8 cellular contexts compared by ENCODE assay signal in the genomic region with DNA sequence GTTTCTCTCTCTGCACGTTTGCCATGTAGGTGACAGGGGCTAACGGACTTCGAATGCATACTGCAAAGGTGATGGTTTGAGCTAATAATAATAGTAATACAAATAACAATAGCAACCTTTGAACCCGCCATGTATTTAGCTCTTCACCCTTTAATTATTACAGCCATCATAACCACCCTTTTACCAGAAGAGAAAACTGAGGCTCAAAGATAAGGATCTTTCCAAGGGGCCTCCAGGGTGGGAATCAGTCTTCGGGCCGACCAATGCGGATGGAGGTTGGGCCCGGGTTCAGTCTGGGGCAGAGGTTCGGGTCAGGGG.
DNase-seq lines count a peak whose midpoint lies in the region; ATAC-seq lines count a peak whose summit lies in the region.

No MANE protein-coding gene starts in this region.

- H3K4me1 ChIP-seq in ACC112 (ENCODE audit: control insufficient read depth, insufficient read depth, low read length, unreplicated experiment): peaks cover 22% of the 10 kb centered on the region
- peaks cover 23% of the 10 kb centered on the region for H3K4me1 ChIP-seq in HUES6 (ENCODE audit: control insufficient read depth, insufficient read depth, low read length)
- peaks cover 7 to 19% of the 10 kb centered on the region in 2 donors for H3K4me1 ChIP-seq in muscle layer of duodenum (ENCODE audit: control insufficient read depth in 1 of 2, insufficient read depth in 2 of 2, low read length in 2 of 2)

- H3K4me3 Mint-ChIP-seq in central memory CD8-positive, alpha-beta T cell: peak overlapping the region; percentile 94

- H3K36me3 Mint-ChIP-seq in central memory CD8-positive, alpha-beta T cell (ENCODE audit: insufficient read depth): peaks cover 11% of the 10 kb centered on the region

- H3K27me3 ChIP-seq in ACC112 (ENCODE audit: insufficient read depth, low read length) (no peaks in the 10 kb centered on the region), HUES6 (ENCODE audit: control insufficient read depth, insufficient read depth, low read length) (no peaks in the 10 kb centered on the region), muscle layer of duodenum (ENCODE audit: low read depth, low read length) (no peaks in the 10 kb centered on the region)

- peak overlapping the region; percentile 57 for H2AFZ ChIP-seq in ACC112 (ENCODE audit: low read length, unreplicated experiment)

- H3K27ac Mint-ChIP-seq in central memory CD8-positive, alpha-beta T cell (ENCODE audit: low read depth): peak overlapping the region; percentile 94

- H3K4me3 ChIP-seq in ACC112 (ENCODE audit: low read depth, low read length) (peak overlapping the region; percentile 89), HUES6 (ENCODE audit: low read depth, low read length) (peak overlapping the region; percentile 90), muscle layer of duodenum (ENCODE audit: low read depth in 1 of 2, low read length in 2 of 2) (peak overlapping the region; percentile 87 to 98)

- DNase-seq in central memory CD8-positive, alpha-beta T cell (ENCODE audit: low spot score in 2 of 2): no peak
- DNase-seq in OCI-M1 (lab: John Stamatoyannopoulos, UW): no peak
- DNase-seq in iPS-NIHi7 (ENCODE audit: extremely low spot score): no peak
- no peak for DNase-seq in NCI-H774 (lab: John Stamatoyannopoulos, UW)

- H3K36me3 ChIP-seq in ACC112 (ENCODE audit: insufficient read depth, low read length): 0 out of 2 replicates have a peak, but pooled peaks cover under 1% of the 10 kb centered on the region
- H3K36me3 ChIP-seq in HUES6 (ENCODE audit: control insufficient read depth, insufficient read depth, low read length): peaks cover 20% of the 10 kb centered on the region
- H3K36me3 ChIP-seq in muscle layer of duodenum (ENCODE audit: control insufficient read depth in 1 of 2, insufficient read depth in 2 of 2, low read length in 2 of 2): peaks cover 3 to 10% of the 10 kb centered on the region in 2 donors

- no peaks in the 10 kb centered on the region for H3K9me3 Mint-ChIP-seq in central memory CD8-positive, alpha-beta T cell

- H3K9ac ChIP-seq in HUES6 (ENCODE audit: low read length): peak overlapping the region; percentile 94

- no peaks in the 10 kb centered on the region for H3K27me3 Mint-ChIP-seq in central memory CD8-positive, alpha-beta T cell

- peaks cover 33% of the 10 kb centered on the region for H3K4me1 Mint-ChIP-seq in central memory CD8-positive, alpha-beta T cell

- H3K27ac ChIP-seq in ACC112 (ENCODE audit: low read depth, low read length) (no peak overlapping the region), HUES6 (ENCODE audit: low read depth, low read length) (peak overlapping the region; percentile 72; the same call in 1 of the 2 replicates), muscle layer of duodenum (ENCODE audit: low read length) (peak overlapping the region; percentile 60)

- H3K79me2 ChIP-seq in ACC112 (ENCODE audit: control insufficient read depth, insufficient read depth, low read length, unreplicated experiment): peaks cover 21% of the 10 kb centered on the region

- ATAC-seq in central memory CD8-positive, alpha-beta T cell (replicated peaks; ENCODE audit: extremely low read depth, poor library complexity, severe bottlenecking): no peak
- no peak for ATAC-seq in HG03469 (IDR thresholded peaks at IDR 0.05; ENCODE audit: unreplicated experiment)

- H3K9me3 ChIP-seq in HUES6 (ENCODE audit: control insufficient read depth, insufficient read depth, low read depth, low read length): no peaks in the 10 kb centered on the region
- no peaks in the 10 kb centered on the region for H3K9me3 ChIP-seq in muscle layer of duodenum (ENCODE audit: control insufficient read depth in 1 of 2, low read length in 2 of 2)
